In the genomic region with DNA sequence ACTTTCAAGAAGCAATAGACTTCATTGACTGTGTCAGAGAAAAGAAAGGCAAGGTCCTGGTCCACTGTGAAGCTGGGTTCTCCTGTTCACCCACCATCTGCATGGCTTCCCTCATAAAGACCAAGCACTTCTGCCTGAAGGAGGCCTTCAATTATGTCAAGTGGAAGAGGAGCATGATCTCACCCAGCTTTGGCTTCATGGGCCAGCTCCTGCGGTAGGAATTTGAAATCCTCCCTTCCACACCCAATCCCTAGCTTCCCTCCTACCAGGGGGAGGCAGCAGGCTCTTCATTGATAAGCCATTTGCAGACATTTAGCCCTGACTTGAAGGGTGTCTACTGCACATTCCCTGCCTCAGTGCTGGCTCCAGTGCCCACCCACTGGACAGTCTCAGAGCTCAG, we compare ENCODE assay signal across 35 cellular contexts.
"Had no signal": no experiment of that assay in that cellular context is flagged by ENCODE, and none has a peak within 500 bp of the region (broad histone marks: within the 10 kb centered on the region; RNA-seq: fewer than 3 reads in every experiment).

No MANE protein-coding gene starts in this region.

- H3K36me3 ChIP-seq: ascending aorta, cardiac muscle cell, WERI-Rb-1 had no signal

- H3K36me3 Mint-ChIP-seq: activated CD8-positive, alpha-beta memory T cell treated with anti-CD3 and anti-CD28 coated beads, Interleukin-2, amount 10 ng/mL, durations not matched to agents 7 days and 5 days; activated naive CD8-positive, alpha-beta T cell treated with anti-CD3 and anti-CD28 coated beads, Interleukin-2, amount 10 ng/mL, durations not matched to agents 7 days and 5 days; WTC11 had no signal

- H3K27ac Mint-ChIP-seq: activated CD4-positive, alpha-beta memory T cell treated with anti-CD3 and anti-CD28 coated beads, Interleukin-2, amount 10 ng/mL, durations not matched to agents 7 days and 5 days; activated CD4-positive, alpha-beta T cell treated with anti-CD3 and anti-CD28 coated beads for 36 hours; activated CD8-positive, alpha-beta memory T cell treated with anti-CD3 and anti-CD28 coated beads, Interleukin-2, amount 10 ng/mL, durations not matched to agents 7 days and 5 days; activated CD8-positive, alpha-beta T cell treated with anti-CD3 and anti-CD28 coated beads, Interleukin-2, amount 10 ng/mL, durations not matched to agents 7 days and 5 days; activated naive CD4-positive, alpha-beta T cell treated with anti-CD3 and anti-CD28 coated beads, Interleukin-2, amount 10 ng/mL, durations not matched to agents 7 days and 5 days; activated naive CD4-positive, alpha-beta T cell treated with anti-CD3 and anti-CD28 coated beads, Interleukin-2, amount 50 U/mL, for 24 hours; activated naive CD8-positive, alpha-beta T cell; activated naive CD8-positive, alpha-beta T cell treated with anti-CD3 and anti-CD28 coated beads, Interleukin-2, amount 10 ng/mL, durations not matched to agents 7 days and 5 days; activated naive CD8-positive, alpha-beta T cell treated with anti-CD3 and anti-CD28 coated beads, Interleukin-2, amount 50 U/mL, for 24 hours; activated T-cell treated with anti-CD3 and anti-CD28 coated beads, Interleukin-2, amount 50 U/mL, for 24 hours; activated T-helper 2 cell treated with anti-CD3 and anti-CD28 coated beads, Interferon-gamma antibody, Interleukin-2, Interleukin-4, amounts not matched to agents 10 μg/mL and 5 μg/mL and 100 μg/mL, durations not matched to agents 14 hours and 24 hours and 36 hours; brain; T-helper 1 cell treated with Interleukin-12 subunit alpha and Interleukin-12 subunit beta and Interleukin-4 antibody, amounts not matched to agents 30 μg/mL and 1 μg/mL, for 36 hours; T-helper 2 cell treated with Interferon-gamma antibody and Interleukin-4, amounts not matched to agents 5 μg/mL and 100 μg/mL, for 36 hours; WTC11 had no signal

- DNase-seq: activated CD4-positive, alpha-beta memory T cell treated with anti-CD3 and anti-CD28 coated beads, Interleukin-2, amount 10 ng/mL, durations not matched to agents 7 days and 5 days; activated CD4-positive, alpha-beta T cell treated with anti-CD3 and anti-CD28 coated beads for 1 hour; activated CD4-positive, alpha-beta T cell treated with anti-CD3 and anti-CD28 coated beads for 36 hours; activated CD4-positive, alpha-beta T cell treated with anti-CD3 and anti-CD28 coated beads for 48 hours; activated CD4-positive, alpha-beta T cell treated with anti-CD3 and anti-CD28 coated beads, Interleukin-2, amount 50 U/mL, for 48 hours; activated CD4-positive, CD25-positive, alpha-beta regulatory T cell; activated CD8-positive, alpha-beta memory T cell treated with anti-CD3 and anti-CD28 coated beads for 24 hours; activated CD8-positive, alpha-beta memory T cell treated with anti-CD3 and anti-CD28 coated beads, Interleukin-2, amount 10 ng/mL, durations not matched to agents 7 days and 5 days; activated CD8-positive, alpha-beta memory T cell treated with anti-CD3 and anti-CD28 coated beads, Interleukin-2, amount 50 U/mL, for 48 hours; activated CD8-positive, alpha-beta T cell treated with anti-CD3 and anti-CD28 coated beads, Interleukin-2, amount 10 ng/mL, durations not matched to agents 7 days and 5 days; activated effector memory CD4-positive, alpha-beta T cell treated with Interleukin-2 at 50 U/mL for 16 hours; activated gamma-delta T cell; activated naive CD4-positive, alpha-beta T cell treated with anti-CD3 and anti-CD28 coated beads, Interleukin-2, amount 10 ng/mL, durations not matched to agents 7 days and 5 days; activated naive CD4-positive, alpha-beta T cell treated with Interleukin-2 at 50 U/mL for 16 hours; activated naive CD8-positive, alpha-beta T cell treated with anti-CD3 and anti-CD28 coated beads, Interleukin-2, amount 10 ng/mL, durations not matched to agents 7 days and 5 days; activated naive CD8-positive, alpha-beta T cell treated with anti-CD3 and anti-CD28 coated beads, Interleukin-2, amount 50 U/mL, for 24 hours; activated T-cell treated with anti-CD3 and anti-CD28 coated beads, Interleukin-2, amount 50 U/mL, for 24 hours; activated T-cell treated with anti-CD3 and anti-CD28 coated beads, Interleukin-2, amount 50 U/mL, for 48 hours; amygdala; anterior cingulate cortex; caudate nucleus; T-helper 1 cell; T-helper 2 cell; T-helper 9 cell; WERI-Rb-1 had no signal

- H3K27ac ChIP-seq: ascending aorta, cardiac muscle cell, WERI-Rb-1 had no signal

- H3K4me3 ChIP-seq: ascending aorta, cardiac muscle cell had no signal

- H3K4me3 Mint-ChIP-seq: activated CD4-positive, alpha-beta memory T cell treated with anti-CD3 and anti-CD28 coated beads, Interleukin-2, amount 10 ng/mL, durations not matched to agents 7 days and 5 days; activated CD4-positive, alpha-beta T cell treated with anti-CD3 and anti-CD28 coated beads for 36 hours; activated CD8-positive, alpha-beta memory T cell treated with anti-CD3 and anti-CD28 coated beads, Interleukin-2, amount 10 ng/mL, durations not matched to agents 7 days and 5 days; activated CD8-positive, alpha-beta T cell treated with anti-CD3 and anti-CD28 coated beads, Interleukin-2, amount 10 ng/mL, durations not matched to agents 7 days and 5 days; activated naive CD4-positive, alpha-beta T cell treated with anti-CD3 and anti-CD28 coated beads, Interleukin-2, amount 10 ng/mL, durations not matched to agents 7 days and 5 days; activated naive CD4-positive, alpha-beta T cell treated with anti-CD3 and anti-CD28 coated beads, Interleukin-2, amount 50 U/mL, for 24 hours; activated naive CD8-positive, alpha-beta T cell; activated naive CD8-positive, alpha-beta T cell treated with anti-CD3 and anti-CD28 coated beads, Interleukin-2, amount 10 ng/mL, durations not matched to agents 7 days and 5 days; activated naive CD8-positive, alpha-beta T cell treated with anti-CD3 and anti-CD28 coated beads, Interleukin-2, amount 50 U/mL, for 24 hours; activated T-cell treated with anti-CD3 and anti-CD28 coated beads, Interleukin-2, amount 50 U/mL, for 24 hours; central memory CD8-positive, alpha-beta T cell; T-helper 1 cell treated with Interleukin-12 subunit alpha and Interleukin-12 subunit beta and Interleukin-4 antibody, amounts not matched to agents 30 μg/mL and 1 μg/mL, for 36 hours; T-helper 2 cell treated with Interferon-gamma antibody and Interleukin-4, amounts not matched to agents 5 μg/mL and 100 μg/mL, for 36 hours; WTC11 had no signal

- H3K9me3 ChIP-seq: ascending aorta had no signal

- H3K9me3 Mint-ChIP-seq: activated CD4-positive, alpha-beta memory T cell treated with anti-CD3 and anti-CD28 coated beads, Interleukin-2, amount 10 ng/mL, durations not matched to agents 7 days and 5 days; activated naive CD4-positive, alpha-beta T cell treated with anti-CD3 and anti-CD28 coated beads, Interleukin-2, amount 10 ng/mL, durations not matched to agents 7 days and 5 days; activated naive CD4-positive, alpha-beta T cell treated with anti-CD3 and anti-CD28 coated beads, Interleukin-2, amount 50 U/mL, for 24 hours; activated naive CD8-positive, alpha-beta T cell treated with anti-CD3 and anti-CD28 coated beads, Interleukin-2, amount 10 ng/mL, durations not matched to agents 7 days and 5 days; activated naive CD8-positive, alpha-beta T cell treated with anti-CD3 and anti-CD28 coated beads, Interleukin-2, amount 50 U/mL, for 24 hours; activated T-cell treated with anti-CD3 and anti-CD28 coated beads, Interleukin-2, amount 50 U/mL, for 24 hours; activated T-helper 2 cell treated with anti-CD3 and anti-CD28 coated beads, Interferon-gamma antibody, Interleukin-2, Interleukin-4, amounts not matched to agents 10 μg/mL and 5 μg/mL and 100 μg/mL, durations not matched to agents 14 hours and 24 hours and 36 hours; central memory CD8-positive, alpha-beta T cell; T-helper 1 cell treated with Interleukin-12 subunit alpha and Interleukin-12 subunit beta and Interleukin-4 antibody, amounts not matched to agents 30 μg/mL and 1 μg/mL, for 36 hours; T-helper 2 cell treated with Interferon-gamma antibody and Interleukin-4, amounts not matched to agents 5 μg/mL and 100 μg/mL, for 36 hours; WTC11 had no signal
